ENCODE assay signal across 8 cellular contexts in the genomic region with DNA sequence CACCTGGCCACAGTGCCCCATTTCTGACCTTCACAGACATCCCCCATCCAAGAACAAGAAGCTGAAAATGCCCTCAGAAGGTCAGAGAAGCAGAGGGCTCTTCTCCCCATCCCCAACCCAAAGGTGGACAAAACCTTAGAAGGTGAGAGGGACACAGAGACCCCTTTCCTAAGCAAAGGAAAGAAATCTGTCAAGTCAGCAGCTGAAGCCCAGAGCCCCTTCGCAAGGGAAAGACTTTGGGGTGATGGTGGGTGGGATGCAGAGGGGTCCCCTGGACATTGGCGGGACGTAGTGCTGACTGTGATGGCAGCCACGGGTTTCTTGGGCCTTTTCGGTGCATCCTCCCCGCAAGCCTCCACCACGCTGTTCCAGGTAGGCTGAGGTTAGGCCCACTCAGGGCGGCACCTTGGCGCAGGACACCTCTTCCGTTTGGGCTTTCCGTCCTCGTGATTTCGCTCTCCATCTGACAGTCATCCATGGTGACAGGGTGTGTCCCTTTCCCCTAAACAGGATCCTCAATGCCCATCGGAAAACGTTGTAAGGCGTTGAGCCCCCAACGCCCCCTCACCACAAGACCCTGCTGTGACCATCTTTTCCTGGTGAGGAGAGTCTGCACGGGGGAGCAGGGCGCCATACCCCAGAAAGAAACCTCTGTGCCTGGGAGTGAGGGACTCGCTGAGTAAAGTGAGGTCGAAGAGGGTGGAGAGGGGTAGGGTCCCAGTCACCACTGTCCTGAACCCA. TPM values are rescaled to one million over a fixed set of nuclear protein-coding genes. Genes with fewer than 3 reads are reported as not detected.
DNase-seq lines count a peak whose midpoint lies in the region; ATAC-seq and TF ChIP-seq lines count a peak whose summit lies in the region.

No MANE protein-coding gene starts in this region.

- H3K27me3 ChIP-seq in AG04450 (ENCODE audit: control insufficient read depth, insufficient read depth, low read length), result peaks cover 7% of the 10 kb centered on the region

- intact Hi-C loops in MCF 10A (cut with micrococcal nuclease) (no loop called here), mucosa of descending colon (cut with DNase I, micrococcal nuclease) (no loop called here)

- no peaks in the 10 kb centered on the region for H3K4me1 Mint-ChIP-seq in MCF 10A (ENCODE audit: insufficient read depth, unreplicated experiment)

- no peak for TF ChIP-seq CTCF in AG04450 (IDR thresholded peaks at IDR 0.05; ENCODE audit: low read depth, low read length)
- no peak for TF ChIP-seq CTCF in MCF 10A (IDR thresholded peaks at IDR 0.05; ENCODE audit: unreplicated experiment)
- TF ChIP-seq CTCF in mucosa of descending colon (IDR thresholded peaks at IDR 0.05), result no peak

- H3K36me3 Mint-ChIP-seq in MCF 10A (ENCODE audit: insufficient read depth, unreplicated experiment), result no peaks in the 10 kb centered on the region

- H3K27ac ChIP-seq in AG04450 (ENCODE audit: low read depth, low read length), result no peak overlapping the region

- no peak overlapping the region for H3K27ac Mint-ChIP-seq in MCF 10A (ENCODE audit: low read depth, unreplicated experiment)

- no peaks in the 10 kb centered on the region for H3K9me3 ChIP-seq in AG04450 (ENCODE audit: control insufficient read depth, insufficient read depth, low read length)
- no peaks in the 10 kb centered on the region for H3K9me3 ChIP-seq in mucosa of descending colon

- DNase-seq in AG04450 (ENCODE audit: low read depth, low spot score) (no peak), MCF 10A (ENCODE audit: unreplicated experiment) (no peak), mucosa of descending colon (peak in 1 of 3 donors; percentile 68), NCI-H748 treated with DMSO at 0.1 percent for 48 hours (lab: John Stamatoyannopoulos, UW) (no peak), NK-92 (lab: John Stamatoyannopoulos, UW; ENCODE audit: unreplicated experiment) (no peak)

- CTCF ChIA-PET in AG04450 (lab: Charles Lee), result no interaction called here
- CTCF ChIA-PET in MCF 10A (lab: Yijun Ruan, JAX), result no interaction called here

- H3K9me3 Mint-ChIP-seq in MCF 10A (ENCODE audit: unreplicated experiment), result no peaks in the 10 kb centered on the region

- BruUV-seq in MCF 10A (replicated peaks; lab: Mats Ljungman, UMichigan), result no TSS peak

- peaks cover 22% of the 10 kb centered on the region for H3K27me3 Mint-ChIP-seq in MCF 10A (ENCODE audit: insufficient read depth, unreplicated experiment)

- H3K4me3 ChIP-seq in AG04450 (ENCODE audit: low read depth, low read length) (peak overlapping the region; percentile 56), mucosa of descending colon (no peak overlapping the region)

- peak overlapping the region; percentile 62 for H3K4me3 Mint-ChIP-seq in MCF 10A (ENCODE audit: unreplicated experiment)

- ATAC-seq in HG02938 (IDR thresholded peaks at IDR 0.05; ENCODE audit: unreplicated experiment) (peak; percentile 4), mucosa of descending colon (peak; percentile 1), GM19467 (IDR thresholded peaks at IDR 0.05; ENCODE audit: unreplicated experiment) (no peak), GM19455 (IDR thresholded peaks at IDR 0.05; ENCODE audit: unreplicated experiment) (no peak)

- H3K36me3 ChIP-seq in mucosa of descending colon (ENCODE audit: low read depth), result no peaks in the 10 kb centered on the region

- POLR2A ChIA-PET in AG04450 (lab: Yijun Ruan, JAX), result interaction anchor here (0.7 kb wide), 1 partner anchor 28 kb away, joined by 6 read pairs; the partner anchor contains the start of gene PSMD3
- POLR2A ChIA-PET in MCF 10A (lab: Yijun Ruan, JAX), result interaction anchor here (3.4 kb wide), 1 partner anchor 28 kb away, joined by 24 read pairs; the partner anchor contains the start of gene PSMD3

- no peaks in the 10 kb centered on the region for H3K4me1 ChIP-seq in mucosa of descending colon (ENCODE audit: low read depth)

RNA-seq across cellular contexts. Expression of gene GSDMA, which starts 10.7 kb away (rescaled TPM):
- not detected in 2 replicates for polyA plus RNA-seq in AG04450 (2011; rRNA removed)
- polyA minus RNA-seq in AG04450 (2011; rRNA and poly(A)+ RNA removed), result not detected in 2 replicates
- total RNA-seq in MCF 10A (2022) (0.61 and 0.77 TPM in 2 replicates), mucosa of descending colon (under 1 TPM; 0.22 to 0.54 (median 0.26) TPM)

RNA-seq across cellular contexts. Expression of gene LRRC3C, which starts 24.6 kb away (rescaled TPM):
- polyA plus RNA-seq in AG04450 (2011; rRNA removed), result not detected in 2 replicates
- not detected in 2 replicates for polyA minus RNA-seq in AG04450 (2011; rRNA and poly(A)+ RNA removed)
- total RNA-seq in MCF 10A (2022), result not detected in 2 replicates
- total RNA-seq in mucosa of descending colon, result not detected

RNA-seq across cellular contexts. Expression of gene ORMDL3, which starts 24.7 kb away (rescaled TPM):
- 45.6 and 76.0 TPM in 2 replicates for polyA plus RNA-seq in AG04450 (2011; rRNA removed)
- 70.8 and 138 TPM in 2 replicates for polyA minus RNA-seq in AG04450 (2011; rRNA and poly(A)+ RNA removed)
- total RNA-seq in MCF 10A (2022) (14.7 and 17.0 TPM in 2 replicates), mucosa of descending colon (10 to 100 TPM; 56.8 to 62.0 (median 58.3) TPM)

RNA-seq across cellular contexts. Expression of gene PSMD3, which starts 28.5 kb away (rescaled TPM):
- polyA plus RNA-seq in AG04450 (2011; rRNA removed), result 62.6 and 81.6 TPM in 2 replicates
- polyA minus RNA-seq in AG04450 (2011; rRNA and poly(A)+ RNA removed), result 71.4 and 98.7 TPM in 2 replicates
- total RNA-seq in MCF 10A (2022), result 74.2 and 95.3 TPM in 2 replicates
- total RNA-seq in mucosa of descending colon, result 100 to 1,000 TPM in 1 of 3 donors, 10 to 100 TPM in 2; 96.0 to 126 (median 96.8) TPM

RNA-seq across cellular contexts. Expression of gene GSDMB, which starts 33.7 kb away (rescaled TPM):
- polyA plus RNA-seq in AG04450 (2011; rRNA removed), result 5.0 and 5.3 TPM in 2 replicates
- 4.3 and 4.8 TPM in 2 replicates for polyA minus RNA-seq in AG04450 (2011; rRNA and poly(A)+ RNA removed)
- 1.4 and 5.0 TPM in 2 replicates for total RNA-seq in MCF 10A (2022)
- total RNA-seq in mucosa of descending colon, result 100 to 1,000 TPM in 2 of 3 donors, 10 to 100 TPM in 1; 76.1 to 162 (median 139) TPM

Comparison
In these comparisons a context has a peak if more than half of its experiments do, and no peak if none do; other contexts are left out.
1. ATAC-seq: peak in HG02938 (single experiment) and mucosa of descending colon (single experiment); none in GM19467 (single experiment) and GM19455 (single experiment).